Comparison of ENCODE assay signal across 11 cellular contexts in the genomic region with DNA sequence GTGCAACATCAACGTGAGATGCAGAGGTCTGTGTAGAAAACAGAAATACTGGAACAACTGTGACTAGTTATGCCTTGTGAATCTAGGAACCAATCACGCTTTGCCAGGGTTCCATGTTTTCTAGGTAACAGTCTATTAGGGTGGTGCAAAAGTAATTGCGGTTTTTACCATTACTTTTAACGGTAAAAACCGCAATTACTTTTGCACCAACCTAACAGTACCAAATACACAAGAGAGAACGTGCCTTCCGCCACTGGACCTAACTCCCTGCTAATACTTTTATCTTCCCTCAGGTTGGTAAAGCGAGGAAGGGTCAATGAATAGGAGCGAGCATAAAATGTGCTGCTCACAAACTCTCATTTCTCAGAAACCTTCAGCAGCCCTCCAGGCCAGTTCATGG.
"Had no signal": no experiment of that assay in that cellular context is flagged by ENCODE, and none has a peak within 500 bp of the region (broad histone marks: within the 10 kb centered on the region; RNA-seq: fewer than 3 reads in every experiment).

No MANE protein-coding gene starts in this region.

- H3K4me3 ChIP-seq: GM23248, GM23338, HAP-1 had no signal

- H3K27ac ChIP-seq: GM23248 had no signal

- DNase-seq: GM23248, GOT3, H7, H9, HCEC 1CT, HFFc6 had no signal

- H3K4me1 ChIP-seq: HAP-1 had no signal

- ATAC-seq: HCT116 had no signal

- H3K36me3 ChIP-seq: HAP-1 had no signal

- H3K9me3 ChIP-seq: HAP-1 had no signal

- H2AFZ ChIP-seq: GM23248, GM23338 had no signal

- H3K4me2 ChIP-seq: GM23338 had no signal

- FAIRE-seq: H1, H54 had no signal

- H3K9ac ChIP-seq: GM23248 had no signal
